Comparison of ENCODE assay signal across 3 cellular contexts in genomic region chr17:21085277-21085676, GRCh38.
A peak's percentile ranks its signal among the peaks of the same experiment; 100 is the strongest.
TF ChIP-seq lines count a peak whose summit lies in the region.

No MANE protein-coding gene starts in this region.

TF ChIP-seq in WTC11, 78 proteins besides CTCF, POLR2A, EP300 and RAD21:
- TF ChIP-seq NFYB (CRISPR knock-in tag; conservative IDR thresholded peaks at IDR 0.05; ENCODE audit: low read depth), result peak; percentile 53

TF ChIP-seq in K562, 482 proteins besides CTCF, POLR2A, EP300 and RAD21:
- TF ChIP-seq NFYB (IDR thresholded peaks at IDR 0.05; ENCODE audit: extremely low read depth, insufficient read length), result peak; percentile 70

TF ChIP-seq in HepG2, 621 proteins besides CTCF, POLR2A, EP300 and RAD21:
- peak; percentile 52; the same call in 1 of the 2 replicates for TF ChIP-seq NFYB (CRISPR knock-in tag; IDR thresholded peaks at IDR 0.05)
- peak; percentile 26; the same call in 1 of the 2 replicates for TF ChIP-seq NFYC (CRISPR knock-in tag; IDR thresholded peaks at IDR 0.05)
